Comparison of ENCODE assay signal across 14 cellular contexts in the genomic region with DNA sequence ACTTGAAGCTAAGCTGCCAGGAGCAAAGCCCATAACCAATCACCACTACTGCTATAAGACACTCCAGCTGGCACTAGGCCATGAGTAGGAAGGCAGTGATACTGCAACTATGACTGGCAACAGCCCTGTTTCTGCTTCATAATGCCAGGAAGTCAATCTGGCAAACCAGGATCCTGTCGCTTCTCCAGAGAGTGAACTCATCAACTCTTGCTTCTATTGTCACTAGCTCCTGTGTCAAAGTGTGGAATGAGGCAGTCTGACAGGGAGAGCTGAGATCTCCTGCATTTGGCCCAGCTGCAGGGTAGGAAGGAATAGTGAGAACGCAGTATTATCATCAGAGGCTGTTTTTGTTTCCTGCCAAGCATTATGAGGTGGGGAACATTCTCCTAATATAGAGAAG.
DNase-seq lines count a peak whose midpoint lies in the region; ATAC-seq, FAIRE-seq and TF ChIP-seq lines count a peak whose summit lies in the region.
"Had no signal": no experiment of that assay in that cellular context is flagged by ENCODE, and none has a peak within 500 bp of the region (broad histone marks: within the 10 kb centered on the region; RNA-seq: fewer than 3 reads in every experiment).

No MANE protein-coding gene starts in this region.

- DNase-seq in A172 (ENCODE audit: low spot score) (peak; percentile 13), H54 (ENCODE audit: insufficient read length, low spot score) (no peak), brain microvascular endothelial cell (peak; percentile 35), left cardiac atrium (peak; percentile 68), GF-D8 (lab: John Stamatoyannopoulos, UW) (no peak), NCI-H2107 treated with DMSO at 0.1 percent for 48 hours (lab: John Stamatoyannopoulos, UW; ENCODE audit: unreplicated experiment) (no peak)
- DNase-seq: activated CD4-positive, alpha-beta T cell treated with anti-CD3 and anti-CD28 coated beads for 48 hours; central memory CD4-positive, alpha-beta T cell; left colon; NCI-H1048; T-cell had no signal

- H3K4me3 ChIP-seq in brain microvascular endothelial cell (ENCODE audit: low read depth, low read length): no peak overlapping the region
- H3K4me3 ChIP-seq: BLaER1 had no signal

- H3K27me3 ChIP-seq in brain microvascular endothelial cell (replicated peaks): no peaks in the 10 kb centered on the region
- H3K27me3 ChIP-seq: BLaER1 had no signal

- FAIRE-seq in H54 (lab: Jason Lieb, UNC): peak; percentile 57

- intact Hi-C loops in left cardiac atrium (cut with DNase I): no loop called here

- in situ Hi-C loops in brain microvascular endothelial cell (cut with HindIII; ENCODE audit: low pct_ligation_motif_present, low sequenced_read_pairs): no loop called here

- no peak for TF ChIP-seq CTCF in brain microvascular endothelial cell (IDR thresholded peaks at IDR 0.05; ENCODE audit: low read depth, low read length, missing control alignments)

- H3K27ac ChIP-seq in brain microvascular endothelial cell: no peak overlapping the region
- H3K27ac ChIP-seq: BLaER1 had no signal

- ATAC-seq in left cardiac atrium: peak; percentile 92 to 93
- ATAC-seq in GM21360 (IDR thresholded peaks at IDR 0.05; ENCODE audit: unreplicated experiment): no peak
- no peak for ATAC-seq in GM21717 (IDR thresholded peaks at IDR 0.05; ENCODE audit: unreplicated experiment)
- ATAC-seq: left colon, T-cell had no signal

- TF ChIP-seq POLR2A in H54 (IDR thresholded peaks at IDR 0.05; ENCODE audit: low read depth, low read length): no peak

- no peaks in the 10 kb centered on the region for H3K36me3 ChIP-seq in brain microvascular endothelial cell (replicated peaks)
- H3K36me3 ChIP-seq: BLaER1 had no signal

Comparison
In these comparisons a context has a peak if more than half of its experiments do, and no peak if none do; other contexts are left out.
1. DNase-seq: peak in A172 (single experiment), brain microvascular endothelial cell (single experiment) and left cardiac atrium (single experiment); none in H54 (single experiment), GF-D8 (single experiment) and NCI-H2107 treated with DMSO at 0.1 percent for 48 hours (single experiment).
2. ATAC-seq: peak in left cardiac atrium (2 of 2); none in GM21360 (single experiment) and GM21717 (single experiment).